In genomic region chr2:187224989-187225388, GRCh38 we compare ENCODE assay signal across 27 cellular contexts.
"Had no signal": no experiment of that assay in that cellular context is flagged by ENCODE, and none has a peak within 500 bp of the region (broad histone marks: within the 10 kb centered on the region; RNA-seq: fewer than 3 reads in every experiment).

No MANE protein-coding gene starts in this region.

- H3K4me1 ChIP-seq: breast epithelium, esophagus squamous epithelium, gastrocnemius medialis, right lobe of liver, stomach, suprapubic skin, transverse colon had no signal

- H3K9me3 ChIP-seq: breast epithelium, esophagus squamous epithelium, gastrocnemius medialis, neutrophil, ovary, right lobe of liver, stomach, suprapubic skin, transverse colon had no signal

- H3K27me3 ChIP-seq: breast epithelium, esophagus squamous epithelium, gastrocnemius medialis, neutrophil, ovary, right lobe of liver, stomach, suprapubic skin, transverse colon had no signal

- H3K4me3 ChIP-seq: breast epithelium, coronary artery, esophagus squamous epithelium, gastrocnemius medialis, ovary, right lobe of liver, skin epidermis, stomach, suprapubic skin, transverse colon had no signal

- DNase-seq: activated B cell treated with CpG ODN at 0.5 μM for 24 hours; activated CD4-positive, alpha-beta T cell treated with anti-CD3 and anti-CD28 coated beads for 36 hours; activated CD4-positive, alpha-beta T cell treated with anti-CD3 and anti-CD28 coated beads, Interleukin-2, amount 50 U/mL, for 4 hours; activated CD8-positive, alpha-beta memory T cell treated with anti-CD3 and anti-CD28 coated beads for 24 hours; activated CD8-positive, alpha-beta memory T cell treated with anti-CD3 and anti-CD28 coated beads, Interleukin-2, amount 50 U/mL, for 4 hours; activated naive CD4-positive, alpha-beta T cell; activated T-cell treated with anti-CD3 and anti-CD28 coated beads, Interleukin-2, amount 50 U/mL, for 24 hours; esophagus squamous epithelium; gastrocnemius medialis; head of caudate nucleus; hypothalamus; left ventricle myocardium superior; mammary epithelial cell; midbrain; ovary; right lobe of liver; stimulated activated CD4-positive, alpha-beta T cell treated with anti-CD3 and anti-CD28 coated beads, Interleukin-2, amount 100 ng/mL, for 24 hours; stomach; T1000; transverse colon had no signal

- H3K36me3 ChIP-seq: breast epithelium, esophagus squamous epithelium, gastrocnemius medialis, neutrophil, ovary, right lobe of liver, stomach, suprapubic skin, transverse colon had no signal

- H3K27ac ChIP-seq: breast epithelium, coronary artery, esophagus squamous epithelium, gastrocnemius medialis, neutrophil, ovary, right lobe of liver, skin epidermis, stomach, suprapubic skin, transverse colon had no signal

- ATAC-seq: activated CD4-positive, alpha-beta T cell treated with anti-CD3 and anti-CD28 coated beads for 36 hours; gastrocnemius medialis; left ventricle myocardium superior; natural killer cell treated with Interleukin-12 subunit alpha and Interleukin-12 subunit beta and Interleukin-15 and Interleukin-18, amount 100 ng/mL, for 72 hours; right lobe of liver; stimulated activated effector memory CD8-positive, alpha-beta T cell treated with anti-CD3 and anti-CD28 coated beads, Interleukin-12 subunit alpha, Interleukin-12 subunit beta, amount 100 ng/mL, for 72 hours had no signal
